ENCODE assay signal across 19 cellular contexts in the genomic region with DNA sequence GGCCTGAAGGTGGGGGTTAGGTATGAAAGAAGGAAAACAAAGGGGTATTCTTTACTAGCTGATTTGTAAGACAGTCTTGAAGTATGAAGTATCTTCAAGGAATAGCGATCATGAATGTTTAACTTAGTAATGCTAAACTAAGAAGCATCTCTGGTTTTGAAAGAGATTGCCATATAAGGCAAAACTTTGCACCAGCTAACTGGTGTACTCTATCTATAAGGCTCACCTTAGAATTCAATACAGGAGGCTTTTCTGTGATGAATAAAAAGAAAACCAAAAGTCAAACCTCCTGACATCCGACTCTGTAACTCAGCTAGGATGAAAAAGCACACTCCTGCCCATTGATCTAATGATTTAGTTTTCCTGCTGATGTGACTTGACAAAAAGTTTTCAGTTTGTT. TPM values are rescaled to one million over a fixed set of nuclear protein-coding genes. Genes with fewer than 3 reads are reported as not detected.
DNase-seq lines count a peak whose midpoint lies in the region; ATAC-seq and TF ChIP-seq lines count a peak whose summit lies in the region.
"Had no signal": no experiment of that assay in that cellular context is flagged by ENCODE, and none has a peak within 500 bp of the region (broad histone marks: within the 10 kb centered on the region; RNA-seq: fewer than 3 reads in every experiment).

No MANE protein-coding gene starts in this region.

- peaks cover 17% of the 10 kb centered on the region for H3K79me2 ChIP-seq in smooth muscle cell (ENCODE audit: low read depth)

- 78% methylated on average over 2 of the region's 2 CpGs for WGBS in smooth muscle cell (ENCODE audit: low lambda C conversion rate)

- no peaks in the 10 kb centered on the region for H3K36me3 ChIP-seq in smooth muscle cell (ENCODE audit: low read depth)
- H3K36me3 ChIP-seq: tibial artery had no signal

- H3K36me3 Mint-ChIP-seq in activated T-cell treated with anti-CD3 and anti-CD28 coated beads, Interleukin-2, amount 50 U/mL, for 4 hours (ENCODE audit: insufficient read depth): peaks cover 2% of the 10 kb centered on the region
- H3K36me3 Mint-ChIP-seq in activated CD8-positive, alpha-beta T cell treated with anti-CD3 and anti-CD28 coated beads for 36 hours (ENCODE audit: low read depth): peaks cover 12% of the 10 kb centered on the region
- H3K36me3 Mint-ChIP-seq: naive thymus-derived CD8-positive, alpha-beta T cell had no signal

- no peaks in the 10 kb centered on the region for H3K27me3 Mint-ChIP-seq in activated T-cell treated with anti-CD3 and anti-CD28 coated beads, Interleukin-2, amount 50 U/mL, for 4 hours (ENCODE audit: low read depth)
- no peaks in the 10 kb centered on the region for H3K27me3 Mint-ChIP-seq in activated CD8-positive, alpha-beta T cell treated with anti-CD3 and anti-CD28 coated beads for 36 hours
- H3K27me3 Mint-ChIP-seq: effector memory CD8-positive, alpha-beta T cell; naive thymus-derived CD8-positive, alpha-beta T cell had no signal

- intact Hi-C loops in activated CD8-positive, alpha-beta T cell treated with anti-CD3 and anti-CD28 coated beads for 36 hours (cut with micrococcal nuclease): no loop called here
- intact Hi-C loops in left colon (cut with DNase I, micrococcal nuclease): no loop called here

- peak; percentile 46 to 62 for ATAC-seq in activated T-cell treated with anti-CD3 and anti-CD28 coated beads, Interleukin-2, amount 50 U/mL, for 4 hours
- peak; percentile 85 for ATAC-seq in HG02759 (IDR thresholded peaks at IDR 0.05; ENCODE audit: unreplicated experiment)
- peak; percentile 55 for ATAC-seq in activated CD8-positive, alpha-beta T cell treated with anti-CD3 and anti-CD28 coated beads for 36 hours
- ATAC-seq in left colon: no peak
- ATAC-seq: effector memory CD8-positive, alpha-beta T cell; right cardiac atrium had no signal

- TF ChIP-seq POLR2A in erythroblast (IDR thresholded peaks at IDR 0.05; ENCODE audit: low read length): no peak

- H3K4me2 ChIP-seq in smooth muscle cell: no peak overlapping the region

- DNase-seq in activated T-cell treated with anti-CD3 and anti-CD28 coated beads, Interleukin-2, amount 50 U/mL, for 4 hours: no peak
- DNase-seq in activated T-cell treated with anti-CD3 and anti-CD28 coated beads, Interleukin-2, amount 50 U/mL, for 48 hours: no peak
- DNase-seq in activated CD8-positive, alpha-beta T cell treated with anti-CD3 and anti-CD28 coated beads for 36 hours: no peak
- DNase-seq in smooth muscle cell (lab: John Stamatoyannopoulos, UW; ENCODE audit: unreplicated experiment): no peak
- DNase-seq in left colon: no peak
- DNase-seq in hepatic stellate cell (ENCODE audit: low spot score): no peak
- DNase-seq in erythroblast (lab: John Stamatoyannopoulos, UW): no peak
- DNase-seq: activated naive CD4-positive, alpha-beta T cell treated with anti-CD3 and anti-CD28 coated beads for 36 hours; Caco-2; effector memory CD8-positive, alpha-beta T cell; naive thymus-derived CD8-positive, alpha-beta T cell; NCI-H1092 treated with DMSO at 0.1 percent for 48 hours; NCI-H226; OCI-M1; right cardiac atrium; stimulated activated CD4-positive, alpha-beta T cell treated with anti-CD3 and anti-CD28 coated beads, Interleukin-2, amount 100 ng/mL, for 48 hours; tibial artery had no signal

- no peaks in the 10 kb centered on the region for H4K20me1 ChIP-seq in smooth muscle cell (ENCODE audit: low read depth)

- H3K27me3 ChIP-seq in smooth muscle cell (ENCODE audit: low read depth): no peaks in the 10 kb centered on the region
- H3K27me3 ChIP-seq: tibial artery had no signal

- POLR2A ChIA-PET in activated CD8-positive, alpha-beta T cell treated with anti-CD3 and anti-CD28 coated beads for 36 hours (lab: Charles Lee): interaction anchor here (1.2 kb wide), 1 partner anchor 14 kb away, joined by 3 read pairs; no protein-coding TSS in a partner anchor

- TF ChIP-seq CTCF in activated CD8-positive, alpha-beta T cell treated with anti-CD3 and anti-CD28 coated beads for 36 hours (IDR thresholded peaks at IDR 0.05): no peak
- no peak for TF ChIP-seq CTCF in smooth muscle cell (IDR thresholded peaks at IDR 0.05; ENCODE audit: borderline replicate concordance, insufficient read depth, poor library complexity, severe bottlenecking)

- no peaks in the 10 kb centered on the region for H3F3A ChIP-seq in smooth muscle cell (ENCODE audit: low read depth)

- no peak overlapping the region for H3K27ac Mint-ChIP-seq in activated CD8-positive, alpha-beta T cell treated with anti-CD3 and anti-CD28 coated beads for 36 hours
- H3K27ac Mint-ChIP-seq: activated naive CD4-positive, alpha-beta T cell treated with anti-CD3 and anti-CD28 coated beads for 36 hours; effector memory CD8-positive, alpha-beta T cell had no signal

- H3K9ac ChIP-seq in smooth muscle cell (ENCODE audit: low read depth): no peak overlapping the region

- no peaks in the 10 kb centered on the region for H3K9me3 Mint-ChIP-seq in activated T-cell treated with anti-CD3 and anti-CD28 coated beads, Interleukin-2, amount 50 U/mL, for 4 hours
- H3K9me3 Mint-ChIP-seq in activated CD8-positive, alpha-beta T cell treated with anti-CD3 and anti-CD28 coated beads for 36 hours: no peaks in the 10 kb centered on the region
- H3K9me3 Mint-ChIP-seq: activated naive CD4-positive, alpha-beta T cell treated with anti-CD3 and anti-CD28 coated beads for 36 hours; effector memory CD8-positive, alpha-beta T cell; naive thymus-derived CD8-positive, alpha-beta T cell had no signal

- no peak overlapping the region for H3K4me3 ChIP-seq in smooth muscle cell
- H3K4me3 ChIP-seq: SK-N-MC, tibial artery had no signal

- H2AFZ ChIP-seq in smooth muscle cell (ENCODE audit: low read depth): no peak overlapping the region

- H3K4me1 Mint-ChIP-seq in activated T-cell treated with anti-CD3 and anti-CD28 coated beads, Interleukin-2, amount 50 U/mL, for 4 hours (ENCODE audit: low read depth): peaks cover 15% of the 10 kb centered on the region
- peaks cover 17% of the 10 kb centered on the region for H3K4me1 Mint-ChIP-seq in activated CD8-positive, alpha-beta T cell treated with anti-CD3 and anti-CD28 coated beads for 36 hours (ENCODE audit: low read depth)

- CTCF ChIA-PET in activated CD8-positive, alpha-beta T cell treated with anti-CD3 and anti-CD28 coated beads for 36 hours (lab: Charles Lee): interaction anchor here (0.8 to 1.6 kb wide), 6 partner anchors 12 to 25 kb away, joined by 3 to 6 read pairs (median 3); no protein-coding TSS in a partner anchor

- H3K4me3 Mint-ChIP-seq in activated T-cell treated with anti-CD3 and anti-CD28 coated beads, Interleukin-2, amount 50 U/mL, for 4 hours: no peak overlapping the region
- no peak overlapping the region for H3K4me3 Mint-ChIP-seq in activated CD8-positive, alpha-beta T cell treated with anti-CD3 and anti-CD28 coated beads for 36 hours
- H3K4me3 Mint-ChIP-seq: activated naive CD4-positive, alpha-beta T cell treated with anti-CD3 and anti-CD28 coated beads for 36 hours; effector memory CD8-positive, alpha-beta T cell had no signal

- H3K27ac ChIP-seq in smooth muscle cell (ENCODE audit: low read depth): peak overlapping the region; percentile 10
- H3K27ac ChIP-seq: SK-N-MC, tibial artery had no signal

- H3K4me1 ChIP-seq in smooth muscle cell (ENCODE audit: low read depth): peaks cover 12% of the 10 kb centered on the region

- no peaks in the 10 kb centered on the region for H3K9me3 ChIP-seq in smooth muscle cell (replicated peaks; ENCODE audit: low read depth)
- H3K9me3 ChIP-seq: Caco-2, tibial artery had no signal

RNA-seq across cellular contexts. Expression of gene FOXP1, which starts 54.7 kb away (rescaled TPM):
- total RNA-seq in activated T-cell treated with anti-CD3 and anti-CD28 coated beads, Interleukin-2, amount 50 U/mL, for 4 hours: 100 to 1,000 TPM; 251 to 263 (median 256) TPM
- 100 to 1,000 TPM; 145 to 153 TPM for total RNA-seq in activated CD8-positive, alpha-beta T cell treated with anti-CD3 and anti-CD28 coated beads for 36 hours
- 68.0 and 68.3 TPM in 2 replicates for total RNA-seq in smooth muscle cell
- 40.9 and 49.5 TPM in 2 replicates for polyA plus RNA-seq in smooth muscle cell
- 100 to 1,000 TPM; 131 to 135 TPM for total RNA-seq in left colon
